ENCODE assay signal across 18 cellular contexts in the genomic region with DNA sequence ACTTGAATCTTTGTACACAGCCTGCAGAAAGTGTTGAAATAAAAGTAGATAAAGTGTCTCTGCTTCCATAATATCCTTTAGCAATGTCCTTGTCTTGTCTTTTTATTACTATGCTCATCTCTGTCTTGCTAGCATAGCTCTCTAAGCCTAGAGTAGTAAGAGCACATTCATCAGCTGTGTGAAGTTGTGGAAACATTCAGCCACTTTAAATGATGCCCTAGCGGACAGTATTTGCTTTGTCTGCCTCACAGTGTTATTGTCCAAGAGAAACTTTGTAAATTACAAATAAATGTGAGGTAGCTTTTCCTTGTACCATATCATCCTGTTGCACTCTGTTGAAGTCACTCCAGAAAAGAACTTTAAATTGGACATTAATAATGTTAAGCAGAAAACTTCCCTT.
DNase-seq lines count a peak whose midpoint lies in the region; ATAC-seq, FAIRE-seq and TF ChIP-seq lines count a peak whose summit lies in the region.
"Had no signal": no experiment of that assay in that cellular context is flagged by ENCODE, and none has a peak within 500 bp of the region (broad histone marks: within the 10 kb centered on the region; RNA-seq: fewer than 3 reads in every experiment).

No MANE protein-coding gene starts in this region.

- no peak overlapping the region for H3K4me3 ChIP-seq in GM12864 (ENCODE audit: low read depth, low read length)
- no peak overlapping the region for H3K4me3 ChIP-seq in K562
- H3K4me3 ChIP-seq in neural progenitor cell: no peak overlapping the region
- no peak overlapping the region for H3K4me3 ChIP-seq in coronary artery
- H3K4me3 ChIP-seq: SJCRH30 had no signal

- H3K27ac ChIP-seq in K562 (ENCODE audit: extremely low read depth, low read depth, low read length) (no peak overlapping the region), neural progenitor cell (no peak overlapping the region), coronary artery (no peak overlapping the region)
- H3K27ac ChIP-seq: SJCRH30 had no signal

- H4K20me1 ChIP-seq in K562 (replicated peaks; ENCODE audit: control insufficient read depth, insufficient read depth, low read length) (no peaks in the 10 kb centered on the region), neural progenitor cell (ENCODE audit: low read depth) (no peaks in the 10 kb centered on the region)

- BruUV-seq in K562 (replicated peaks; lab: Mats Ljungman, UMichigan): no TSS peak

- intact Hi-C loops in K562 (cut with micrococcal nuclease): no loop called here

- H3K27ac Mint-ChIP-seq in HFFc6 (no peak overlapping the region), neural progenitor cell (no peak overlapping the region)
- H3K27ac Mint-ChIP-seq: IgD-negative memory B cell had no signal

- H3K4me1 Mint-ChIP-seq in HFFc6 (ENCODE audit: low read depth): no peaks in the 10 kb centered on the region
- H3K4me1 Mint-ChIP-seq in neural progenitor cell: no peaks in the 10 kb centered on the region
- H3K4me1 Mint-ChIP-seq: CD14-positive monocyte, IgD-negative memory B cell had no signal

- H3K4me3 Mint-ChIP-seq in HFFc6 (no peak overlapping the region), neural progenitor cell (no peak overlapping the region)
- H3K4me3 Mint-ChIP-seq: CD14-positive monocyte, IgD-negative memory B cell had no signal

- H3F3A ChIP-seq in neural progenitor cell (ENCODE audit: low read depth): no peaks in the 10 kb centered on the region

- H3K36me3 ChIP-seq in K562 (ENCODE audit: control insufficient read depth, insufficient read depth, low read length) (no peaks in the 10 kb centered on the region), neural progenitor cell (no peaks in the 10 kb centered on the region)
- H3K36me3 ChIP-seq: SJCRH30 had no signal

- H2AFZ ChIP-seq in K562 (ENCODE audit: low read depth, low read length) (no peak overlapping the region), neural progenitor cell (replicated peaks) (peak overlapping the region; percentile 87)

- H3K9me3 Mint-ChIP-seq in HFFc6: no peaks in the 10 kb centered on the region
- no peaks in the 10 kb centered on the region for H3K9me3 Mint-ChIP-seq in neural progenitor cell
- H3K9me3 Mint-ChIP-seq: IgD-negative memory B cell had no signal

- H3K27me3 ChIP-seq in K562 (ENCODE audit: control insufficient read depth in 2 of 2, insufficient read depth in 2 of 2, low read length in 2 of 2) (no peaks in the 10 kb centered on the region), neural progenitor cell (no peaks in the 10 kb centered on the region)
- H3K27me3 ChIP-seq: SJCRH30 had no signal

- H3K36me3 Mint-ChIP-seq in HFFc6 (ENCODE audit: low read depth) (no peaks in the 10 kb centered on the region), neural progenitor cell (no peaks in the 10 kb centered on the region)
- H3K36me3 Mint-ChIP-seq: CD14-positive monocyte, IgD-negative memory B cell had no signal

- DNase-seq in GM12864 (ENCODE audit: low read depth) (no peak), HFFc6 (no peak), K562 (ENCODE audit: extremely low read depth in 1 of 4, low spot score in 3 of 4) (peak in 1 of 4 experiments; percentile 5), neural progenitor cell (ENCODE audit: low spot score) (peak; percentile 4), SKM-1 (lab: John Stamatoyannopoulos, UW; ENCODE audit: unreplicated experiment) (no peak), coronary artery (ENCODE audit: low spot score) (no peak)
- DNase-seq: AML-193; DMS79; NCI-H1105 treated with DMSO at 0.1 percent for 48 hours; NCI-H187; NCI-H2171; NCI-H446; NK-92 treated with Interleukin-12 subunit alpha and Interleukin-12 subunit beta, amount 100 ng/mL, for 24 hours; SJCRH30 had no signal

- H3K79me2 ChIP-seq in K562 (ENCODE audit: control insufficient read depth, insufficient read depth, low read length) (no peaks in the 10 kb centered on the region), neural progenitor cell (ENCODE audit: low read depth) (no peaks in the 10 kb centered on the region)

- TF ChIP-seq RAD21 in K562 (CRISPR knock-in tag; conservative IDR thresholded peaks at IDR 0.05 in 1 of 2, IDR thresholded peaks at IDR 0.05 in 1 of 2): no peak

- no peak for FAIRE-seq in K562 (lab: Jason Lieb, UNC)

- CTCF ChIA-PET in K562 (lab: Yijun Ruan, JAX; ENCODE audit: low intra/inter-chr PET ratio): no interaction called here

- no peaks in the 10 kb centered on the region for H3K9me1 ChIP-seq in K562 (ENCODE audit: control insufficient read depth, insufficient read depth, low read length)

- no peaks in the 10 kb centered on the region for H3K9me3 ChIP-seq in K562 (replicated peaks; ENCODE audit: control insufficient read depth, insufficient read depth, low read depth, low read length)
- no peaks in the 10 kb centered on the region for H3K9me3 ChIP-seq in neural progenitor cell (ENCODE audit: low read depth)
- H3K9me3 ChIP-seq: SJCRH30 had no signal

- POLR2A ChIA-PET in K562 (lab: Yijun Ruan, JAX): no interaction called here

- TF ChIP-seq POLR2A in K562 (conservative IDR thresholded peaks at IDR 0.05): no peak

- TF ChIP-seq EP300 in K562 (IDR thresholded peaks at IDR 0.05; ENCODE audit: low read length): no peak

- ATAC-seq in K562 (peak; percentile 63; the same call in 2 of the 3 replicates), GM18861 (IDR thresholded peaks at IDR 0.05; ENCODE audit: unreplicated experiment) (no peak), HG02852 (IDR thresholded peaks at IDR 0.05; ENCODE audit: unreplicated experiment) (no peak)

- in situ Hi-C loops in K562 (cut with MboI): no loop called here

- WGBS in K562 (ENCODE audit: insufficient coverage, low coverage, missing lambda C conversion rate): 4% methylated on average over 1 of the region's 1 CpG

- H3K4me2 ChIP-seq in K562 (ENCODE audit: insufficient read depth, low read length): no peak overlapping the region
- H3K4me2 ChIP-seq in neural progenitor cell: no peak overlapping the region

- no peak overlapping the region for H3K9ac ChIP-seq in K562 (ENCODE audit: insufficient read depth in 1 of 2, low read depth in 2 of 2, low read length in 2 of 2)
- no peak overlapping the region for H3K9ac ChIP-seq in neural progenitor cell

- no peaks in the 10 kb centered on the region for H3K27me3 Mint-ChIP-seq in HFFc6 (ENCODE audit: insufficient read depth)
- H3K27me3 Mint-ChIP-seq in neural progenitor cell (ENCODE audit: insufficient read depth, low read depth): no peaks in the 10 kb centered on the region
- H3K27me3 Mint-ChIP-seq: IgD-negative memory B cell had no signal

- TF ChIP-seq CTCF in GM12864 (IDR thresholded peaks at IDR 0.05; ENCODE audit: low read depth, low read length, missing control alignments) (peak; percentile 15), HFFc6 (IDR thresholded peaks at IDR 0.05) (peak; percentile 30), K562 (IDR thresholded peaks at IDR 0.05 in 2 of 3, conservative IDR thresholded peaks at IDR 0.05 in 1 of 3; ENCODE audit: insufficient read depth in 2 of 3, low read depth in 1 of 3, low read length in 3 of 3) (no peak), neural progenitor cell (IDR thresholded peaks at IDR 0.05) (peak; percentile 9), coronary artery (IDR thresholded peaks at IDR 0.05) (no peak)

- H3K4me1 ChIP-seq in K562 (replicated peaks in 1 of 2; ENCODE audit: control insufficient read depth in 2 of 2, insufficient read depth in 2 of 2, low read length in 2 of 2) (no peaks in the 10 kb centered on the region), neural progenitor cell (no peaks in the 10 kb centered on the region)
- H3K4me1 ChIP-seq: SJCRH30 had no signal

TF ChIP-seq in K562, 482 proteins besides CTCF, POLR2A, EP300 and RAD21:
- TF ChIP-seq TEAD2 (tag; IDR thresholded peaks at IDR 0.05): no peak
- TF ChIP-seq, protein P1, sequence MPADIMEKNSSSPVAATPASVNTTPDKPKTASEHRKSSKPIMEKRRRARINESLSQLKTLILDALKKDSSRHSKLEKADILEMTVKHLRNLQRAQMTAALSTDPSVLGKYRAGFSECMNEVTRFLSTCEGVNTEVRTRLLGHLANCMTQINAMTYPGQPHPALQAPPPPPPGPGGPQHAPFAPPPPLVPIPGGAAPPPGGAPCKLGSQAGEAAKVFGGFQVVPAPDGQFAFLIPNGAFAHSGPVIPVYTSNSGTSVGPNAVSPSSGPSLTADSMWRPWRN (IDR thresholded peaks at IDR 0.05; ENCODE audit: low read depth): no peak
- TF ChIP-seq, protein P2, sequence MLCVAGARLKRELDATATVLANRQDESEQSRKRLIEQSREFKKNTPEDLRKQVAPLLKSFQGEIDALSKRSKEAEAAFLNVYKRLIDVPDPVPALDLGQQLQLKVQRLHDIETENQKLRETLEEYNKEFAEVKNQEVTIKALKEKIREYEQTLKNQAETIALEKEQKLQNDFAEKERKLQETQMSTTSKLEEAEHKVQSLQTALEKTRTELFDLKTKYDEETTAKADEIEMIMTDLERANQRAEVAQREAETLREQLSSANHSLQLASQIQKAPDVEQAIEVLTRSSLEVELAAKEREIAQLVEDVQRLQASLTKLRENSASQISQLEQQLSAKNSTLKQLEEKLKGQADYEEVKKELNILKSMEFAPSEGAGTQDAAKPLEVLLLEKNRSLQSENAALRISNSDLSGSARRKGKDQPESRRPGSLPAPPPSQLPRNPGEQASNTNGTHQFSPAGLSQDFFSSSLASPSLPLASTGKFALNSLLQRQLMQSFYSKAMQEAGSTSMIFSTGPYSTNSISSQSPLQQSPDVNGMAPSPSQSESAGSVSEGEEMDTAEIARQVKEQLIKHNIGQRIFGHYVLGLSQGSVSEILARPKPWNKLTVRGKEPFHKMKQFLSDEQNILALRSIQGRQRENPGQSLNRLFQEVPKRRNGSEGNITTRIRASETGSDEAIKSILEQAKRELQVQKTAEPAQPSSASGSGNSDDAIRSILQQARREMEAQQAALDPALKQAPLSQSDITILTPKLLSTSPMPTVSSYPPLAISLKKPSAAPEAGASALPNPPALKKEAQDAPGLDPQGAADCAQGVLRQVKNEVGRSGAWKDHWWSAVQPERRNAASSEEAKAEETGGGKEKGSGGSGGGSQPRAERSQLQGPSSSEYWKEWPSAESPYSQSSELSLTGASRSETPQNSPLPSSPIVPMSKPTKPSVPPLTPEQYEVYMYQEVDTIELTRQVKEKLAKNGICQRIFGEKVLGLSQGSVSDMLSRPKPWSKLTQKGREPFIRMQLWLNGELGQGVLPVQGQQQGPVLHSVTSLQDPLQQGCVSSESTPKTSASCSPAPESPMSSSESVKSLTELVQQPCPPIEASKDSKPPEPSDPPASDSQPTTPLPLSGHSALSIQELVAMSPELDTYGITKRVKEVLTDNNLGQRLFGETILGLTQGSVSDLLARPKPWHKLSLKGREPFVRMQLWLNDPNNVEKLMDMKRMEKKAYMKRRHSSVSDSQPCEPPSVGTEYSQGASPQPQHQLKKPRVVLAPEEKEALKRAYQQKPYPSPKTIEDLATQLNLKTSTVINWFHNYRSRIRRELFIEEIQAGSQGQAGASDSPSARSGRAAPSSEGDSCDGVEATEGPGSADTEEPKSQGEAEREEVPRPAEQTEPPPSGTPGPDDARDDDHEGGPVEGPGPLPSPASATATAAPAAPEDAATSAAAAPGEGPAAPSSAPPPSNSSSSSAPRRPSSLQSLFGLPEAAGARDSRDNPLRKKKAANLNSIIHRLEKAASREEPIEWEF (CRISPR knock-in tag; IDR thresholded peaks at IDR 0.05): no peak

Comparison
In these comparisons a context has a peak if more than half of its experiments do, and no peak if none do; other contexts are left out.
1. CTCF ChIP-seq: peak in GM12864 (single experiment), HFFc6 (single experiment) and neural progenitor cell (single experiment); none in K562 (0 of 3) and coronary artery (single experiment).